8 cellular contexts compared by ENCODE assay signal in genomic region chr6:30100585-30101422, GRCh38. TPM values are rescaled to one million over a fixed set of nuclear protein-coding genes. Genes with fewer than 3 reads are reported as not detected.
A peak's percentile ranks its signal among the peaks of the same experiment; 100 is the strongest.
DNase-seq lines count a peak whose midpoint lies in the region; ATAC-seq and TF ChIP-seq lines count a peak whose summit lies in the region.

No MANE protein-coding gene starts in this region.

- peak overlapping the region in 2 of 4 donors; percentile 12 to 21 for H3K27ac ChIP-seq in gastrocnemius medialis

- H3K27me3 ChIP-seq in gastrocnemius medialis = peaks cover 35 to 51% (median 37%) of the 10 kb centered on the region in 3 donors

- H3K36me3 Mint-ChIP-seq in HFFc6 (ENCODE audit: low read depth) = no peaks in the 10 kb centered on the region
- H3K36me3 Mint-ChIP-seq in activated T-cell treated with anti-CD3 and anti-CD28 coated beads, Interleukin-2, amount 50 U/mL, for 72 hours (ENCODE audit: insufficient read depth in 2 of 2) = no peaks in the 10 kb centered on the region

- DNase-seq in AG04449 (ENCODE audit: low read depth, low spot score) (no peak), HFFc6 (no peak), left ventricle myocardium superior (peak; percentile 40), gastrocnemius medialis (no peak)
- peak in 1 of 2 donors; percentile 17 for DNase-seq in activated T-cell treated with anti-CD3 and anti-CD28 coated beads, Interleukin-2, amount 50 U/mL, for 72 hours

- peak overlapping the region; percentile 27 for H3K4me3 ChIP-seq in AG04449 (ENCODE audit: low read depth, low read length)
- peak overlapping the region; percentile 50 to 60 (median 58) for H3K4me3 ChIP-seq in gastrocnemius medialis

- POLR2A ChIA-PET in AG04449 (lab: Yijun Ruan, JAX) = no interaction called here

- H3K36me3 ChIP-seq in gastrocnemius medialis = no peaks in the 10 kb centered on the region

- TF ChIP-seq POLR2A in gastrocnemius medialis (IDR thresholded peaks at IDR 0.05) = no peak

- ATAC-seq in activated T-cell treated with anti-CD3 and anti-CD28 coated beads, Interleukin-2, amount 50 U/mL, for 72 hours (replicated peaks in 1 of 2) = peak in 1 of 2 donors; percentile 32
- peak; percentile 47 for ATAC-seq in left ventricle myocardium superior
- no peak for ATAC-seq in gastrocnemius medialis
- ATAC-seq in HG02870 (IDR thresholded peaks at IDR 0.05; ENCODE audit: unreplicated experiment) = no peak
- ATAC-seq in GM18511 (IDR thresholded peaks at IDR 0.05; ENCODE audit: unreplicated experiment) = no peak
- no peak for ATAC-seq in GM19455 (IDR thresholded peaks at IDR 0.05; ENCODE audit: unreplicated experiment)

- CTCF ChIA-PET in AG04449 (lab: Yijun Ruan, JAX) = interaction anchor here (0.7 to 22.6 kb wide), 10 partner anchors 9 to 299 kb away, joined by 3 to 444 read pairs (median 4); partner anchors contain the start of genes POLR1H, PPP1R11 and TRIM40

- H3K4me1 Mint-ChIP-seq in HFFc6 (ENCODE audit: low read depth) = peaks cover 40% of the 10 kb centered on the region
- H3K4me1 Mint-ChIP-seq in activated T-cell treated with anti-CD3 and anti-CD28 coated beads, Interleukin-2, amount 50 U/mL, for 72 hours (ENCODE audit: low read depth) = peaks cover 49% of the 10 kb centered on the region

- in situ Hi-C loops in gastrocnemius medialis (cut with MboI; ENCODE audit: low sequenced_read_pairs in 4 of 4) = no loop called here

- TF ChIP-seq CTCF in AG04449 (IDR thresholded peaks at IDR 0.05; ENCODE audit: insufficient read depth, low read length, missing control alignments) = no peak
- TF ChIP-seq CTCF in HFFc6 (IDR thresholded peaks at IDR 0.05) = peak; percentile 16; the same call in 1 of the 2 replicates
- no peak for TF ChIP-seq CTCF in gastrocnemius medialis (IDR thresholded peaks at IDR 0.05 in 4 of 5, conservative IDR thresholded peaks at IDR 0.05 in 1 of 5)

- no peaks in the 10 kb centered on the region for H3K9me3 ChIP-seq in gastrocnemius medialis

- H3K27ac Mint-ChIP-seq in HFFc6 = no peak overlapping the region; the same call in 1 of the 2 replicates
- H3K27ac Mint-ChIP-seq in activated T-cell treated with anti-CD3 and anti-CD28 coated beads, Interleukin-2, amount 50 U/mL, for 72 hours = no peak overlapping the region

- H3K4me1 ChIP-seq in gastrocnemius medialis = peaks cover 17 to 26% of the 10 kb centered on the region in 2 donors

- intact Hi-C loops in left ventricle myocardium superior (cut with micrococcal nuclease) = no loop called here
- intact Hi-C loops in gastrocnemius medialis (cut with DNase I; ENCODE audit: low total_unique reads) = loop anchor here (5.0 kb wide), 1 partner anchor 156 kb away; no protein-coding TSS in a partner anchor

- peak overlapping the region; percentile 90 for H3K4me3 Mint-ChIP-seq in HFFc6
- H3K4me3 Mint-ChIP-seq in activated T-cell treated with anti-CD3 and anti-CD28 coated beads, Interleukin-2, amount 50 U/mL, for 72 hours = peak overlapping the region; percentile 81 to 84

- H3K27me3 Mint-ChIP-seq in HFFc6 (ENCODE audit: insufficient read depth) = peaks cover 33% of the 10 kb centered on the region
- H3K27me3 Mint-ChIP-seq in activated T-cell treated with anti-CD3 and anti-CD28 coated beads, Interleukin-2, amount 50 U/mL, for 72 hours (ENCODE audit: low read depth) = peaks cover 46% of the 10 kb centered on the region

- no peaks in the 10 kb centered on the region for H3K9me3 Mint-ChIP-seq in HFFc6
- H3K9me3 Mint-ChIP-seq in activated T-cell treated with anti-CD3 and anti-CD28 coated beads, Interleukin-2, amount 50 U/mL, for 72 hours = no peaks in the 10 kb centered on the region

RNA-seq across cellular contexts. Expression of gene TRIM31, which starts 12.1 kb away (rescaled TPM):
- total RNA-seq in HFFc6 (2021; fragmentation: NEBNext Ultra II Directional; extraction: Animal tissue kit (Norgen Biotek cat#: 25700)) = not detected
- total RNA-seq in activated T-cell treated with anti-CD3 and anti-CD28 coated beads, Interleukin-2, amount 50 U/mL, for 72 hours = under 1 TPM in 1 of 2 donors, not detected in 1; 0.12 TPM
- total RNA-seq in left ventricle myocardium superior = not detected
- under 1 TPM in 1 of 4 donors, not detected in 3; 0.39 TPM for total RNA-seq in gastrocnemius medialis

RNA-seq across cellular contexts. Expression of gene RNF39, which starts 25.2 kb away (rescaled TPM):
- total RNA-seq in HFFc6 (2021; fragmentation: NEBNext Ultra II Directional; extraction: Animal tissue kit (Norgen Biotek cat#: 25700)) = not detected
- total RNA-seq in activated T-cell treated with anti-CD3 and anti-CD28 coated beads, Interleukin-2, amount 50 U/mL, for 72 hours = not detected
- not detected for total RNA-seq in left ventricle myocardium superior
- total RNA-seq in gastrocnemius medialis = not detected

RNA-seq across cellular contexts. Expression of gene PPP1R11, which starts 33.8 kb away (rescaled TPM):
- total RNA-seq in HFFc6 (2021; fragmentation: NEBNext Ultra II Directional; extraction: Animal tissue kit (Norgen Biotek cat#: 25700)) = 10 to 100 TPM; 47.1 to 61.7 (median 53.2) TPM
- total RNA-seq in activated T-cell treated with anti-CD3 and anti-CD28 coated beads, Interleukin-2, amount 50 U/mL, for 72 hours = 10 to 100 TPM; 54.1 to 63.1 TPM
- 44.1 TPM for total RNA-seq in left ventricle myocardium superior
- 10 to 100 TPM; 34.0 to 72.4 (median 49.9) TPM for total RNA-seq in gastrocnemius medialis

RNA-seq across cellular contexts. Expression of gene TRIM40, which starts 35.1 kb away (rescaled TPM):
- total RNA-seq in HFFc6 (2021; fragmentation: NEBNext Ultra II Directional; extraction: Animal tissue kit (Norgen Biotek cat#: 25700)) = not detected
- not detected for total RNA-seq in activated T-cell treated with anti-CD3 and anti-CD28 coated beads, Interleukin-2, amount 50 U/mL, for 72 hours
- total RNA-seq in left ventricle myocardium superior (not detected), gastrocnemius medialis (not detected)

RNA-seq across cellular contexts. Expression of gene POLR1H, which starts 39.7 kb away (rescaled TPM):
- 10 to 100 TPM; 18.6 to 28.3 (median 23.9) TPM for total RNA-seq in HFFc6 (2021; fragmentation: NEBNext Ultra II Directional; extraction: Animal tissue kit (Norgen Biotek cat#: 25700))
- total RNA-seq in activated T-cell treated with anti-CD3 and anti-CD28 coated beads, Interleukin-2, amount 50 U/mL, for 72 hours = 10 to 100 TPM; 77.1 to 81.9 TPM
- total RNA-seq in left ventricle myocardium superior (16.1 TPM), gastrocnemius medialis (10 to 100 TPM; 23.8 to 41.6 (median 27.9) TPM)
